Comparison of ENCODE assay signal across 1 cellular context in the genomic region with DNA sequence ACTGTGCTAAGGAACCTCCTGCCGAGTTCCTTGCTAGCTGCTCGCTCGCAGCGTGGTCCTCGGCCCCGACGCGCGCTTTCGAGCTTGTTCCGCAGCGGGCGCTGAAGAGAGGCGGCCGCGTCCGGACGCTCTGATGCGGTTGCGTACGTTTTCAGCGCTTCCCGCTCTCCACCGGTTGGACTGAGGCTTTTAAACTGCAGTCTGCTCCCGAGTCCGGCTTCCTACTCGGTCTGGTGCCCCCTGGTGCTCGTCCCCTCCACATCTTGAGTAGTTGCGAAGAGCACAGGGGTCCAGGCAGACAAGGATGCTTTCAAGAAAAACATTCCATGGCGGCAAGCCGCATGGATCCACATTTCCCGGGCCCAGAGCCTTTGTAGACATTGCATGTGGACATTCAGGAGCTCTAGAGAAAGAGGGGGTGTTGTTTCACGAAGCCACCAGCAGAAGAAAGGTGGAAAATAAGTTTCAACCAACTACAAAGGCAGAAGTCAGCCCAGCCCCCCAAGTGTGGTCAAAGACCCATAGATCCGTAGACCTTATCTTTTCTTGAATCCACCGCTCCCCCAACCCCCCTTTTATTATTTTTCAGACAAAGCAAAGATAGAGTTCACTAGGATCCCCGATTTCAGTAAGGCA.
TF ChIP-seq lines count a peak whose summit lies in the region.

No MANE protein-coding gene starts in this region.

TF ChIP-seq in GM12878, 131 proteins besides CTCF, POLR2A, EP300 and RAD21 (continued from another document):
- TF ChIP-seq, protein P1, sequence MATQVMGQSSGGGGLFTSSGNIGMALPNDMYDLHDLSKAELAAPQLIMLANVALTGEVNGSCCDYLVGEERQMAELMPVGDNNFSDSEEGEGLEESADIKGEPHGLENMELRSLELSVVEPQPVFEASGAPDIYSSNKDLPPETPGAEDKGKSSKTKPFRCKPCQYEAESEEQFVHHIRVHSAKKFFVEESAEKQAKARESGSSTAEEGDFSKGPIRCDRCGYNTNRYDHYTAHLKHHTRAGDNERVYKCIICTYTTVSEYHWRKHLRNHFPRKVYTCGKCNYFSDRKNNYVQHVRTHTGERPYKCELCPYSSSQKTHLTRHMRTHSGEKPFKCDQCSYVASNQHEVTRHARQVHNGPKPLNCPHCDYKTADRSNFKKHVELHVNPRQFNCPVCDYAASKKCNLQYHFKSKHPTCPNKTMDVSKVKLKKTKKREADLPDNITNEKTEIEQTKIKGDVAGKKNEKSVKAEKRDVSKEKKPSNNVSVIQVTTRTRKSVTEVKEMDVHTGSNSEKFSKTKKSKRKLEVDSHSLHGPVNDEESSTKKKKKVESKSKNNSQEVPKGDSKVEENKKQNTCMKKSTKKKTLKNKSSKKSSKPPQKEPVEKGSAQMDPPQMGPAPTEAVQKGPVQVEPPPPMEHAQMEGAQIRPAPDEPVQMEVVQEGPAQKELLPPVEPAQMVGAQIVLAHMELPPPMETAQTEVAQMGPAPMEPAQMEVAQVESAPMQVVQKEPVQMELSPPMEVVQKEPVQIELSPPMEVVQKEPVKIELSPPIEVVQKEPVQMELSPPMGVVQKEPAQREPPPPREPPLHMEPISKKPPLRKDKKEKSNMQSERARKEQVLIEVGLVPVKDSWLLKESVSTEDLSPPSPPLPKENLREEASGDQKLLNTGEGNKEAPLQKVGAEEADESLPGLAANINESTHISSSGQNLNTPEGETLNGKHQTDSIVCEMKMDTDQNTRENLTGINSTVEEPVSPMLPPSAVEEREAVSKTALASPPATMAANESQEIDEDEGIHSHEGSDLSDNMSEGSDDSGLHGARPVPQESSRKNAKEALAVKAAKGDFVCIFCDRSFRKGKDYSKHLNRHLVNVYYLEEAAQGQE (IDR thresholded peaks at IDR 0.05; ENCODE audit: low read depth, low read length): no peak
- TF ChIP-seq ZNF274 (IDR thresholded peaks at IDR 0.05; ENCODE audit: insufficient read depth, insufficient read length) (no peak), IKZF2 (IDR thresholded peaks at IDR 0.05) (peak; percentile 88 to 91), SMC3 (IDR thresholded peaks at IDR 0.05; ENCODE audit: borderline replicate concordance, low read length) (peak; percentile 85), SMAD1 (IDR thresholded peaks at IDR 0.05; ENCODE audit: low read depth, partially characterized antibody) (no peak), POLR2AphosphoS2 (IDR thresholded peaks at IDR 0.05; ENCODE audit: low read depth, low read length) (peak; percentile 77; the same call in 1 of the 2 replicates), RCOR1 (conservative IDR thresholded peaks at IDR 0.05; ENCODE audit: low read depth, low read length) (no peak), SPI1 (IDR thresholded peaks at IDR 0.05; ENCODE audit: borderline replicate concordance, insufficient read depth, low read depth, low read length) (peak; percentile 48; the same call in 1 of the 2 replicates), TCF3 (IDR thresholded peaks at IDR 0.05; ENCODE audit: borderline replicate concordance, insufficient read depth, low read depth, low read length) (no peak), KLF5 (IDR thresholded peaks at IDR 0.05; ENCODE audit: partially characterized antibody) (no peak), USF2 (IDR thresholded peaks at IDR 0.05; ENCODE audit: borderline replicate concordance, low read depth, low read length) (no peak), RUNX3 (IDR thresholded peaks at IDR 0.05; ENCODE audit: low read length) (peak; percentile 74), RB1 (IDR thresholded peaks at IDR 0.05; ENCODE audit: borderline replicate concordance) (peak; percentile 91; the same call in 1 of the 2 replicates), BRCA1 (IDR thresholded peaks at IDR 0.05; ENCODE audit: low read depth, low read length) (no peak), RAD51 (IDR thresholded peaks at IDR 0.05) (no peak), ESRRA (IDR thresholded peaks at IDR 0.05; ENCODE audit: low read length) (no peak), CHD1 (IDR thresholded peaks at IDR 0.05; ENCODE audit: low read depth, low read length) (0 out of 2 replicates have a peak, but pooled peaks have one; percentile 40), TARDBP (IDR thresholded peaks at IDR 0.05; ENCODE audit: borderline replicate concordance) (peak; percentile 71; the same call in 1 of the 2 replicates), SIX5 (IDR thresholded peaks at IDR 0.05; ENCODE audit: low read depth, low read length, severe bottlenecking) (no peak), ETV6 (conservative IDR thresholded peaks at IDR 0.05 in 1 of 2, IDR thresholded peaks at IDR 0.05 in 1 of 2; ENCODE audit: borderline replicate concordance in 1 of 2, low read depth in 1 of 2) (peak in 1 of 2 experiments; percentile 43; a peak in 1 of 4 replicates), MTA2 (IDR thresholded peaks at IDR 0.05; ENCODE audit: low read depth) (peak; percentile 49; the same call in 1 of the 2 replicates), FOXM1 (IDR thresholded peaks at IDR 0.05; ENCODE audit: low read depth, low read length) (peak; percentile 75; the same call in 1 of the 2 replicates), HSF1 (IDR thresholded peaks at IDR 0.05; ENCODE audit: low read depth, low read length) (no peak), IRF3 (IDR thresholded peaks at IDR 0.05) (0 out of 2 replicates have a peak, but pooled peaks have one; percentile 32), TCF12 (IDR thresholded peaks at IDR 0.05; ENCODE audit: low read depth, low read length) (peak; percentile 22; the same call in 1 of the 2 replicates), ZBTB11 (CRISPR knock-in tag; IDR thresholded peaks at IDR 0.05) (no peak), NRF1 (conservative IDR thresholded peaks at IDR 0.05; ENCODE audit: low read depth, low read length) (0 out of 2 replicates have a peak, but pooled peaks have one; percentile 25), POLR2AphosphoS5 (IDR thresholded peaks at IDR 0.05; ENCODE audit: low read length) (peak; percentile 93), TBL1XR1 (IDR thresholded peaks at IDR 0.05; ENCODE audit: low read depth, low read length) (no peak), ZNF622 (IDR thresholded peaks at IDR 0.05) (no peak), JUND (IDR thresholded peaks at IDR 0.05; ENCODE audit: low read depth, low read length) (no peak), RBBP5 (conservative IDR thresholded peaks at IDR 0.05) (no peak)
- TF ChIP-seq, protein P2, sequence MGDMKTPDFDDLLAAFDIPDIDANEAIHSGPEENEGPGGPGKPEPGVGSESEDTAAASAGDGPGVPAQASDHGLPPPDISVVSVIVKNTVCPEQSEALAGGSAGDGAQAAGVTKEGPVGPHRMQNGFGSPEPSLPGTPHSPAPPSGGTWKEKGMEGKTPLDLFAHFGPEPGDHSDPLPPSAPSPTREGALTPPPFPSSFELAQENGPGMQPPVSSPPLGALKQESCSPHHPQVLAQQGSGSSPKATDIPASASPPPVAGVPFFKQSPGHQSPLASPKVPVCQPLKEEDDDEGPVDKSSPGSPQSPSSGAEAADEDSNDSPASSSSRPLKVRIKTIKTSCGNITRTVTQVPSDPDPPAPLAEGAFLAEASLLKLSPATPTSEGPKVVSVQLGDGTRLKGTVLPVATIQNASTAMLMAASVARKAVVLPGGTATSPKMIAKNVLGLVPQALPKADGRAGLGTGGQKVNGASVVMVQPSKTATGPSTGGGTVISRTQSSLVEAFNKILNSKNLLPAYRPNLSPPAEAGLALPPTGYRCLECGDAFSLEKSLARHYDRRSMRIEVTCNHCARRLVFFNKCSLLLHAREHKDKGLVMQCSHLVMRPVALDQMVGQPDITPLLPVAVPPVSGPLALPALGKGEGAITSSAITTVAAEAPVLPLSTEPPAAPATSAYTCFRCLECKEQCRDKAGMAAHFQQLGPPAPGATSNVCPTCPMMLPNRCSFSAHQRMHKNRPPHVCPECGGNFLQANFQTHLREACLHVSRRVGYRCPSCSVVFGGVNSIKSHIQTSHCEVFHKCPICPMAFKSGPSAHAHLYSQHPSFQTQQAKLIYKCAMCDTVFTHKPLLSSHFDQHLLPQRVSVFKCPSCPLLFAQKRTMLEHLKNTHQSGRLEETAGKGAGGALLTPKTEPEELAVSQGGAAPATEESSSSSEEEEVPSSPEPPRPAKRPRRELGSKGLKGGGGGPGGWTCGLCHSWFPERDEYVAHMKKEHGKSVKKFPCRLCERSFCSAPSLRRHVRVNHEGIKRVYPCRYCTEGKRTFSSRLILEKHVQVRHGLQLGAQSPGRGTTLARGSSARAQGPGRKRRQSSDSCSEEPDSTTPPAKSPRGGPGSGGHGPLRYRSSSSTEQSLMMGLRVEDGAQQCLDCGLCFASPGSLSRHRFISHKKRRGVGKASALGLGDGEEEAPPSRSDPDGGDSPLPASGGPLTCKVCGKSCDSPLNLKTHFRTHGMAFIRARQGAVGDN (IDR thresholded peaks at IDR 0.05): peak; percentile 99
- TF ChIP-seq, protein P3, sequence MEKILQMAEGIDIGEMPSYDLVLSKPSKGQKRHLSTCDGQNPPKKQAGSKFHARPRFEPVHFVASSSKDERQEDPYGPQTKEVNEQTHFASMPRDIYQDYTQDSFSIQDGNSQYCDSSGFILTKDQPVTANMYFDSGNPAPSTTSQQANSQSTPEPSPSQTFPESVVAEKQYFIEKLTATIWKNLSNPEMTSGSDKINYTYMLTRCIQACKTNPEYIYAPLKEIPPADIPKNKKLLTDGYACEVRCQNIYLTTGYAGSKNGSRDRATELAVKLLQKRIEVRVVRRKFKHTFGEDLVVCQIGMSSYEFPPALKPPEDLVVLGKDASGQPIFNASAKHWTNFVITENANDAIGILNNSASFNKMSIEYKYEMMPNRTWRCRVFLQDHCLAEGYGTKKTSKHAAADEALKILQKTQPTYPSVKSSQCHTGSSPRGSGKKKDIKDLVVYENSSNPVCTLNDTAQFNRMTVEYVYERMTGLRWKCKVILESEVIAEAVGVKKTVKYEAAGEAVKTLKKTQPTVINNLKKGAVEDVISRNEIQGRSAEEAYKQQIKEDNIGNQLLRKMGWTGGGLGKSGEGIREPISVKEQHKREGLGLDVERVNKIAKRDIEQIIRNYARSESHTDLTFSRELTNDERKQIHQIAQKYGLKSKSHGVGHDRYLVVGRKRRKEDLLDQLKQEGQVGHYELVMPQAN (conservative IDR thresholded peaks at IDR 0.05): 0 out of 2 replicates have a peak, but pooled peaks have one; percentile 53
